Comparison of ENCODE assay signal across 9 cellular contexts in the genomic region with DNA sequence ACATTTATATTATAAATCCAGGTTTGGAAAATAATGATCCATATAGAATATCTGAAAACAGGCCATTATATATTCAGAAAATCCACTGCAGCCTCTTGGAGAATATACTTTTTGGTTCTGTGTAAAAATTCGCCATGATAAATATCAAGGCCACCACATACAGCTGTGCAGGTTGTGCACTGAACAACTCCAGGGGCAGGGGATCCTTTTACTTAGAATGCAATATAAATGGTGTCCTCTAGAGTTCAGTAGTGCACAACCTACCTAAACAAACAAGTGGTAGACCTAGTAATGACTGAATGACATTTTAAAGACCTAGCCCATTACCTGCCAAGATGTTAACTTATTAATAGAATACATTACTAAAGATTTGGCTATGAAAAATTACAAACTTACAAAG. TPM values are rescaled to one million over a fixed set of nuclear protein-coding genes. Genes with fewer than 3 reads are reported as not detected.
DNase-seq lines count a peak whose midpoint lies in the region; ATAC-seq, FAIRE-seq and TF ChIP-seq lines count a peak whose summit lies in the region.
"Had no signal": no experiment of that assay in that cellular context is flagged by ENCODE, and none has a peak within 500 bp of the region (broad histone marks: within the 10 kb centered on the region; RNA-seq: fewer than 3 reads in every experiment).

No MANE protein-coding gene starts in this region.

- H3K9ac ChIP-seq in OCI-LY1 (ENCODE audit: low read length) (no peak overlapping the region), keratinocyte (ENCODE audit: control insufficient read depth, extremely low read depth, insufficient read depth, low read length) (no peak overlapping the region)

- H3K9me3 ChIP-seq in OCI-LY1 (ENCODE audit: low read length) (no peaks in the 10 kb centered on the region), keratinocyte (ENCODE audit: control insufficient read depth, low read depth, low read length) (no peaks in the 10 kb centered on the region)
- H3K9me3 ChIP-seq in CD8-positive, alpha-beta memory T cell (ENCODE audit: low read length) = no peaks in the 10 kb centered on the region

- no peak overlapping the region for H2AFZ ChIP-seq in OCI-LY1 (ENCODE audit: low read length)
- no peak overlapping the region for H2AFZ ChIP-seq in keratinocyte (ENCODE audit: control insufficient read depth, low read length)

- H3F3A ChIP-seq in OCI-LY1 (ENCODE audit: insufficient read depth, low read length) = no peaks in the 10 kb centered on the region

- H3K79me2 ChIP-seq in OCI-LY1 (ENCODE audit: insufficient read depth, low read length) (no peaks in the 10 kb centered on the region), keratinocyte (ENCODE audit: control insufficient read depth, insufficient read depth, low read length) (no peaks in the 10 kb centered on the region)

- H3K27me3 Mint-ChIP-seq in mesothelial cell of epicardium (ENCODE audit: low read depth) = no peaks in the 10 kb centered on the region
- peaks cover 7 to 21% of the 10 kb centered on the region in 2 donors for H3K27me3 Mint-ChIP-seq in CD8-positive, alpha-beta memory T cell

- TF ChIP-seq CTCF in GM12875 (IDR thresholded peaks at IDR 0.05; ENCODE audit: borderline replicate concordance, insufficient read depth, low read depth, low read length) (peak; percentile 22; the same call in 1 of the 2 replicates), OCI-LY1 (IDR thresholded peaks at IDR 0.05; ENCODE audit: low read length) (peak; percentile 36), keratinocyte (optimal IDR thresholded peaks at IDR 0.05 in 1 of 3, IDR thresholded peaks at IDR 0.05 in 1 of 3, conservative IDR thresholded peaks at IDR 0.05 in 1 of 3; ENCODE audit: extremely low read depth in 1 of 3, insufficient read depth in 2 of 3, low read length in 3 of 3) (peak; percentile 32 to 49 (median 40)), mesothelial cell of epicardium (IDR thresholded peaks at IDR 0.05; ENCODE audit: unreplicated experiment) (no peak)

- no peak overlapping the region for H3K4me2 ChIP-seq in OCI-LY1 (ENCODE audit: low read length)
- no peak overlapping the region for H3K4me2 ChIP-seq in keratinocyte (ENCODE audit: control insufficient read depth, extremely low read depth, insufficient read depth, low read depth, low read length)

- H3K36me3 ChIP-seq in OCI-LY1 (ENCODE audit: insufficient read depth, low read length) = no peaks in the 10 kb centered on the region; the same call in 1 of the 2 replicates
- H3K36me3 ChIP-seq in keratinocyte (ENCODE audit: control insufficient read depth in 2 of 2, extremely low read depth in 1 of 2, insufficient read depth in 2 of 2, low read length in 2 of 2) = no peaks in the 10 kb centered on the region
- H3K36me3 ChIP-seq in CD8-positive, alpha-beta memory T cell (ENCODE audit: insufficient read depth, low read length) = no peaks in the 10 kb centered on the region

- ATAC-seq in HG02840 (IDR thresholded peaks at IDR 0.05; ENCODE audit: low FRiP score, unreplicated experiment) = no peak

- POLR2A ChIA-PET in HEK293T (lab: Yijun Ruan, JAX) = no interaction called here
- POLR2A ChIA-PET in CD8-positive, alpha-beta memory T cell (lab: Charles Lee) = interaction anchor here (0.6 kb wide), 1 partner anchor 1248 kb away, joined by 4 read pairs; no protein-coding TSS in a partner anchor

- FAIRE-seq in keratinocyte (lab: Jason Lieb, UNC) = peak; percentile 32

- no peak overlapping the region for H3K27ac Mint-ChIP-seq in mesothelial cell of epicardium
- no peak overlapping the region for H3K27ac Mint-ChIP-seq in CD8-positive, alpha-beta memory T cell

- no peaks in the 10 kb centered on the region for H3K9me2 ChIP-seq in OCI-LY1 (ENCODE audit: low read depth, low read length)

- no peaks in the 10 kb centered on the region for H3K9me3 Mint-ChIP-seq in mesothelial cell of epicardium
- H3K9me3 Mint-ChIP-seq in CD8-positive, alpha-beta memory T cell = no peaks in the 10 kb centered on the region
- H3K9me3 Mint-ChIP-seq: central memory CD8-positive, alpha-beta T cell had no signal

- DNase-seq in HEK293T (ENCODE audit: extremely low spot score) = peak; percentile 24
- no peak for DNase-seq in keratinocyte (ENCODE audit: low read depth, low spot score)
- DNase-seq in mesothelial cell of epicardium (ENCODE audit: low spot score in 2 of 2, unreplicated experiment in 2 of 2) = no peak
- DNase-seq in CD8-positive, alpha-beta memory T cell = no peak
- DNase-seq in DMS79 (lab: John Stamatoyannopoulos, UW) = no peak

- 0 out of 2 replicates have a peak, but pooled peaks cover 2% of the 10 kb centered on the region for H3K27me3 ChIP-seq in OCI-LY1 (ENCODE audit: insufficient read depth, low read length)
- H3K27me3 ChIP-seq in keratinocyte (ENCODE audit: control insufficient read depth, extremely low read depth, insufficient read depth, low read length) = no peaks in the 10 kb centered on the region
- no peaks in the 10 kb centered on the region for H3K27me3 ChIP-seq in CD8-positive, alpha-beta memory T cell (ENCODE audit: insufficient read depth, low read length, poor library complexity, severe bottlenecking)

- CTCF ChIA-PET in HEK293T (lab: Yijun Ruan, JAX) = interaction anchor here (0.6 kb wide), 1 partner anchor 218 kb away, joined by 3 read pairs; no protein-coding TSS in a partner anchor
- CTCF ChIA-PET in CD8-positive, alpha-beta memory T cell (lab: Charles Lee) = no interaction called here

- H3K4me1 Mint-ChIP-seq in mesothelial cell of epicardium = peaks cover 4% of the 10 kb centered on the region
- H3K4me1 Mint-ChIP-seq in CD8-positive, alpha-beta memory T cell = peaks cover 2 to 6% (median 3%) of the 10 kb centered on the region in 3 donors
- H3K4me1 Mint-ChIP-seq: central memory CD8-positive, alpha-beta T cell had no signal

- no peaks in the 10 kb centered on the region for H3K9me1 ChIP-seq in keratinocyte (ENCODE audit: control insufficient read depth, extremely low read depth, insufficient read depth, low read length)

- dilution Hi-C loops in keratinocyte (cut with MboI; ENCODE audit: extremely low pct_ligation_motif_present, low sequenced_read_pairs) = no loop called here

- H3K4me1 ChIP-seq in OCI-LY1 (ENCODE audit: insufficient read depth, low read length, severe bottlenecking) (peaks cover 3% of the 10 kb centered on the region), keratinocyte (ENCODE audit: control insufficient read depth, extremely low read depth, insufficient read depth, low read length) (no peaks in the 10 kb centered on the region)
- no peaks in the 10 kb centered on the region for H3K4me1 ChIP-seq in CD8-positive, alpha-beta memory T cell (ENCODE audit: insufficient read depth, low read length)

- H3K4me3 Mint-ChIP-seq in mesothelial cell of epicardium = no peak overlapping the region
- H3K4me3 Mint-ChIP-seq in CD8-positive, alpha-beta memory T cell = no peak overlapping the region
- H3K4me3 Mint-ChIP-seq: central memory CD8-positive, alpha-beta T cell had no signal

- H4K20me1 ChIP-seq in OCI-LY1 (ENCODE audit: insufficient read depth, low read length) (no peaks in the 10 kb centered on the region), keratinocyte (ENCODE audit: control insufficient read depth, extremely low read depth, insufficient read depth, low read length) (no peaks in the 10 kb centered on the region)

- H3K4me3 ChIP-seq in GM12875 (ENCODE audit: low read depth, low read length) (no peak overlapping the region), OCI-LY1 (ENCODE audit: low read depth, low read length, poor library complexity, severe bottlenecking) (no peak overlapping the region), keratinocyte (ENCODE audit: control insufficient read depth in 2 of 3, extremely low read depth in 1 of 3, insufficient read depth in 2 of 3, low read depth in 1 of 3, low read length in 3 of 3) (no peak overlapping the region)
- H3K4me3 ChIP-seq in CD8-positive, alpha-beta memory T cell (ENCODE audit: low read length) = no peak overlapping the region

- H3K27ac ChIP-seq in OCI-LY1 (ENCODE audit: low read depth, low read length, poor library complexity, severe bottlenecking) = no peak overlapping the region
- H3K27ac ChIP-seq in keratinocyte (ENCODE audit: control insufficient read depth, insufficient read depth, low read length) = no peak overlapping the region
- no peak overlapping the region for H3K27ac ChIP-seq in CD8-positive, alpha-beta memory T cell (ENCODE audit: low read depth, low read length)

- H3K36me3 Mint-ChIP-seq in mesothelial cell of epicardium = no peaks in the 10 kb centered on the region
- H3K36me3 Mint-ChIP-seq in CD8-positive, alpha-beta memory T cell = no peaks in the 10 kb centered on the region

TF ChIP-seq in HEK293T, 16 proteins besides CTCF, POLR2A, EP300 and RAD21 (continues in another document):
- no peak for TF ChIP-seq L3MBTL2 (conservative IDR thresholded peaks at IDR 0.05)

RNA-seq across cellular contexts. Expression of a gene that starts 22.4 kb away (rescaled TPM):
- polyA plus RNA-seq in keratinocyte = not detected in 3 replicates
- polyA plus RNA-seq in keratinocyte (2011; ENCODE audit: low read depth) = not detected
- not detected in 2 replicates for polyA plus RNA-seq in keratinocyte (2011; cell fraction: cytosol; rRNA removed)
- not detected in 2 replicates for polyA plus RNA-seq in keratinocyte (2011; cell fraction: nucleus; rRNA removed)
- not detected in 2 replicates for polyA plus RNA-seq in keratinocyte (2012; ENCODE audit: low replicate concordance)
- not detected in 3 replicates for polyA minus RNA-seq in keratinocyte
- polyA minus RNA-seq in keratinocyte (2011; cell fraction: cytosol; rRNA and poly(A)+ RNA removed) = not detected
- not detected in 2 replicates for polyA minus RNA-seq in keratinocyte (2011; cell fraction: nucleus; rRNA and poly(A)+ RNA removed)
- not detected in 3 replicates for total RNA-seq in mesothelial cell of epicardium
- not detected for total RNA-seq in CD8-positive, alpha-beta memory T cell
- polyA plus RNA-seq in CD8-positive, alpha-beta memory T cell = not detected

RNA-seq across cellular contexts. Expression of a gene that starts 37.9 kb away (rescaled TPM):
- polyA plus RNA-seq in keratinocyte = 40.0 to 68.8 TPM (median 53.3 TPM) in 3 replicates
- polyA plus RNA-seq in keratinocyte (2011; ENCODE audit: low read depth) = 15.8 TPM
- 42.7 and 85.4 TPM in 2 replicates for polyA plus RNA-seq in keratinocyte (2011; cell fraction: cytosol; rRNA removed)
- polyA plus RNA-seq in keratinocyte (2011; cell fraction: nucleus; rRNA removed) = 39.9 and 43.0 TPM in 2 replicates
- 30.7 and 44.8 TPM in 2 replicates for polyA plus RNA-seq in keratinocyte (2012; ENCODE audit: low replicate concordance)
- 16.1 to 52.8 TPM (median 31.9 TPM) in 3 replicates for polyA minus RNA-seq in keratinocyte
- polyA minus RNA-seq in keratinocyte (2011; cell fraction: cytosol; rRNA and poly(A)+ RNA removed) = 20.0 TPM
- 16.9 and 36.3 TPM in 2 replicates for polyA minus RNA-seq in keratinocyte (2011; cell fraction: nucleus; rRNA and poly(A)+ RNA removed)
- 17.7 to 19.1 TPM (median 18.5 TPM) in 3 replicates for total RNA-seq in mesothelial cell of epicardium
- total RNA-seq in CD8-positive, alpha-beta memory T cell = 10 to 100 TPM; 57.0 to 58.5 TPM
- 23.8 TPM for polyA plus RNA-seq in CD8-positive, alpha-beta memory T cell
